In genomic region chr16:68526143-68526781, GRCh38 we compare ENCODE assay signal across 15 cellular contexts.
"Had no signal": no experiment of that assay in that cellular context is flagged by ENCODE, and none has a peak within 500 bp of the region (broad histone marks: within the 10 kb centered on the region; RNA-seq: fewer than 3 reads in every experiment).

No MANE protein-coding gene starts in this region.

- H3K36me3 Mint-ChIP-seq: stimulated activated naive B cell treated with anti-CD40 and anti-IgM and Interleukin-4, amounts not matched to agents 10 μg/mL and 1 μg/mL and 100 μg/mL, for 72 hours had no signal

- H3K27ac ChIP-seq: brain microvascular endothelial cell, coronary artery, esophagus muscularis mucosa, sigmoid colon, tibial artery had no signal

- H3K27me3 ChIP-seq: brain microvascular endothelial cell, sigmoid colon had no signal

- H3K4me3 Mint-ChIP-seq: activated T-helper 1 cell treated with anti-CD3 and anti-CD28 coated beads, Interleukin-12 subunit alpha, Interleukin-12 subunit beta, Interleukin-2, Interleukin-4 antibody, amounts not matched to agents 30 ng/mL and 10 ng/mL and 1 ng/mL, durations not matched to agents 14 hours and 24 hours and 36 hours; central memory CD8-positive, alpha-beta T cell; nephron progenitor cell; stimulated activated naive B cell treated with anti-CD40 and anti-IgM and Interleukin-4, amounts not matched to agents 10 μg/mL and 1 μg/mL and 100 μg/mL, for 72 hours; T-helper 2 cell treated with Interferon-gamma antibody and Interleukin-4, amounts not matched to agents 5 μg/mL and 100 μg/mL, for 36 hours had no signal

- H3K9me3 Mint-ChIP-seq: activated T-helper 1 cell treated with anti-CD3 and anti-CD28 coated beads, Interleukin-12 subunit alpha, Interleukin-12 subunit beta, Interleukin-2, Interleukin-4 antibody, amounts not matched to agents 30 ng/mL and 10 ng/mL and 1 ng/mL, durations not matched to agents 14 hours and 24 hours and 36 hours; central memory CD8-positive, alpha-beta T cell; T-helper 2 cell treated with Interferon-gamma antibody and Interleukin-4, amounts not matched to agents 5 μg/mL and 100 μg/mL, for 36 hours had no signal

- H3K4me3 ChIP-seq: coronary artery, esophagus muscularis mucosa, sigmoid colon, tibial artery had no signal

- H3K27me3 Mint-ChIP-seq: central memory CD8-positive, alpha-beta T cell had no signal

- H3K9me3 ChIP-seq: esophagus muscularis mucosa, sigmoid colon, tibial artery had no signal

- DNase-seq: activated CD4-positive, CD25-positive, alpha-beta regulatory T cell treated with anti-CD3 and anti-CD28 coated beads, Interleukin-2, amount 50 U/mL, for 72 hours; anterior cingulate cortex; brain microvascular endothelial cell; hypothalamus; kidney; nephron progenitor cell; stimulated activated CD4-positive, alpha-beta T cell treated with anti-CD3 and anti-CD28 coated beads, Interleukin-12 subunit alpha, Interleukin-12 subunit beta, amount 100 ng/mL, for 4 hours; stimulated activated naive B cell treated with anti-CD40 and anti-IgM and Interleukin-4, amounts not matched to agents 10 μg/mL and 1 μg/mL and 100 μg/mL, for 72 hours; tibial artery had no signal

- H3K27ac Mint-ChIP-seq: activated T-helper 1 cell treated with anti-CD3 and anti-CD28 coated beads, Interleukin-12 subunit alpha, Interleukin-12 subunit beta, Interleukin-2, Interleukin-4 antibody, amounts not matched to agents 30 ng/mL and 10 ng/mL and 1 ng/mL, durations not matched to agents 14 hours and 24 hours and 36 hours; nephron progenitor cell; stimulated activated naive B cell treated with anti-CD40 and anti-IgM and Interleukin-4, amounts not matched to agents 10 μg/mL and 1 μg/mL and 100 μg/mL, for 72 hours; T-helper 2 cell treated with Interferon-gamma antibody and Interleukin-4, amounts not matched to agents 5 μg/mL and 100 μg/mL, for 36 hours had no signal

- ATAC-seq: stimulated activated naive B cell treated with anti-CD40 and anti-IgM and Interleukin-4, amounts not matched to agents 10 μg/mL and 1 μg/mL and 100 μg/mL, for 72 hours had no signal

- H3K36me3 ChIP-seq: brain microvascular endothelial cell, esophagus muscularis mucosa, sigmoid colon, tibial artery had no signal
